Comparison of ENCODE assay signal across 9 cellular contexts in the genomic region with DNA sequence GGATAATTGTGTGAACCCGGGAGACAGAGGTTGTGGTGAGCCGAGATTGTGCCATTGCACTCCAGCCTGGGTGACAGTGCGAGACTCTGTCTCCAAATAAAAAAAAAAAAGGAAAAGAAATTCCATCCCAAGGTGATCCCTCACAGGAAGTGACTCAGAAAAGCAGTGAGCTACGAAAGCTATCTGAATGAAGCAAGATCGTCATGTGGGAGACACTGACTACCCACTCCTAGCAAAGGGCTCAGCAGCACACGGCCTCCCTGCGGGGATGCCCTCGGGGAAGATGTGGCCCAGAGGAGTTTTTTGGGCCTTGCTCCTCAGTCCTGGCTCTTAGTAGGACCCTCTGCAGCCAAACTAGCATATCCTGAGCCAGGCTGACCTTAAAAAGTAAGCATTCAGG. TPM values are rescaled to one million over a fixed set of nuclear protein-coding genes. Genes with fewer than 3 reads are reported as not detected.
DNase-seq lines count a peak whose midpoint lies in the region; ATAC-seq, FAIRE-seq and TF ChIP-seq lines count a peak whose summit lies in the region.
"Not testable (repeated sequence)": the region's sequence is repeated elsewhere in the genome, so short reads cannot be mapped to it uniquely, and the experiment has no call there.
"Had no signal": no experiment of that assay in that cellular context is flagged by ENCODE, and none has a peak within 500 bp of the region (broad histone marks: within the 10 kb centered on the region; RNA-seq: fewer than 3 reads in every experiment).

No MANE protein-coding gene starts in this region.

- no CpG with 5 or more reads among the region's 8 CpGs for WGBS in A549 (ENCODE audit: missing lambda C conversion rate)

- not testable (repeated sequence) for H3K4me1 ChIP-seq in A549; RWPE2 (ENCODE audit: insufficient read depth, poor library complexity, severe bottlenecking); upper lobe of right lung

- not testable (repeated sequence) for FAIRE-seq in A549 (lab: Jason Lieb, UNC)

- H3K27me3 ChIP-seq in RWPE2 (ENCODE audit: insufficient read depth, poor library complexity, severe bottlenecking); upper lobe of right lung: not testable (repeated sequence)

- TF ChIP-seq RAD21 in A549 (conservative IDR thresholded peaks at IDR 0.05 in 1 of 2, IDR thresholded peaks at IDR 0.05 in 1 of 2) = not testable (repeated sequence)

- peak; percentile 43 to 87; a peak in 5 of 6 replicates for ATAC-seq in A549
- peak; percentile 77 for ATAC-seq in RWPE2 (ENCODE audit: low read depth)
- peak; percentile 34 for ATAC-seq in upper lobe of right lung

- not testable (repeated sequence) for H3K4me3 ChIP-seq in A549; RWPE2 (ENCODE audit: severe bottlenecking); fibroblast of mammary gland (ENCODE audit: control insufficient read depth, low read depth, low read length); fibroblast of villous mesenchyme (ENCODE audit: low read depth, low read length); upper lobe of right lung

- not testable (repeated sequence) for TF ChIP-seq CTCF in A549 (IDR thresholded peaks at IDR 0.05); RWPE2 (IDR thresholded peaks at IDR 0.05; ENCODE audit: poor library complexity, severe bottlenecking); fibroblast of mammary gland (conservative IDR thresholded peaks at IDR 0.05; ENCODE audit: control insufficient read depth, insufficient read depth, low read depth, low read length); fibroblast of villous mesenchyme (IDR thresholded peaks at IDR 0.05; ENCODE audit: insufficient read depth, low read depth, low read length); upper lobe of right lung (IDR thresholded peaks at IDR 0.05)

- CTCF ChIA-PET in A549 (lab: Yijun Ruan, JAX) = not testable (repeated sequence)

- DNase-seq in A549 (ENCODE audit: low read depth in 1 of 2, low spot score in 1 of 2); RWPE2 (ENCODE audit: low spot score); upper lobe of right lung: not testable (repeated sequence)
- DNase-seq in EH (ENCODE audit: low read depth) (peak; percentile 1), ELR (ENCODE audit: low read depth) (peak; percentile 42), HT1080 (ENCODE audit: low read depth) (peak; percentile 39), fibroblast of mammary gland (ENCODE audit: low read depth) (peak; percentile 4), fibroblast of villous mesenchyme (ENCODE audit: low read depth) (peak; percentile 0)

- H3K27ac ChIP-seq in A549; RWPE2 (ENCODE audit: poor library complexity, severe bottlenecking); upper lobe of right lung: not testable (repeated sequence)

- not testable (repeated sequence) for TF ChIP-seq EP300 in A549 (IDR thresholded peaks at IDR 0.05)

- not testable (repeated sequence) for TF ChIP-seq POLR2A in A549 (IDR thresholded peaks at IDR 0.05; ENCODE audit: low read length)

- not testable (repeated sequence) for H3K4me2 ChIP-seq in A549

- intact Hi-C loops in upper lobe of right lung (cut with DNase I) = not testable (repeated sequence)

- POLR2A ChIA-PET in A549 (lab: Yijun Ruan, JAX) = not testable (repeated sequence)

- not testable (repeated sequence) for H3K36me3 ChIP-seq in RWPE2 (ENCODE audit: low read depth); upper lobe of right lung

- not testable (repeated sequence) for H3K9me3 ChIP-seq in A549; RWPE2 (ENCODE audit: severe bottlenecking); upper lobe of right lung

RNA-seq across cellular contexts. Expression of gene RIMBP3, which starts 6.8 kb away (rescaled TPM):
- polyA plus RNA-seq in A549 (2011; rRNA removed) (0.31 and 0.36 TPM in 2 replicates), A549 (2017; fragmentation: RNase III; extraction: RNeasy Plus Mini Kit Qiagen cat#74134 plus additional on column Dnase treatment) (0.38 to 0.57 TPM (median 0.54 TPM) in 3 replicates)
- 0.13 and 0.18 TPM in 2 replicates for polyA plus RNA-seq in A549 (2012; cell fraction: cytosol; rRNA removed)
- polyA plus RNA-seq in A549 (2012; cell fraction: nucleus; rRNA removed) = 0.34 and 0.48 TPM in 2 replicates
- 1.3 and 1.9 TPM in 2 replicates for polyA minus RNA-seq in A549 (2011; rRNA and poly(A)+ RNA removed)
- 0.97 and 1.0 TPM in 2 replicates for total RNA-seq in HT1080 (2014; rRNA removed; shearing (Covaris generic))
- polyA plus RNA-seq in HT1080 (2015; cell fraction: cytosol; rRNA removed) = 0.28 and 0.29 TPM in 2 replicates
- polyA plus RNA-seq in HT1080 (2015; cell fraction: nucleus; rRNA removed) = 0.57 and 1.3 TPM in 2 replicates
- total RNA-seq in fibroblast of villous mesenchyme (0.64 and 1.3 TPM in 2 replicates), upper lobe of right lung (0.87 TPM)
- total RNA-seq: Caco-2 had no signal
